18 cellular contexts compared by ENCODE assay signal in the genomic region with DNA sequence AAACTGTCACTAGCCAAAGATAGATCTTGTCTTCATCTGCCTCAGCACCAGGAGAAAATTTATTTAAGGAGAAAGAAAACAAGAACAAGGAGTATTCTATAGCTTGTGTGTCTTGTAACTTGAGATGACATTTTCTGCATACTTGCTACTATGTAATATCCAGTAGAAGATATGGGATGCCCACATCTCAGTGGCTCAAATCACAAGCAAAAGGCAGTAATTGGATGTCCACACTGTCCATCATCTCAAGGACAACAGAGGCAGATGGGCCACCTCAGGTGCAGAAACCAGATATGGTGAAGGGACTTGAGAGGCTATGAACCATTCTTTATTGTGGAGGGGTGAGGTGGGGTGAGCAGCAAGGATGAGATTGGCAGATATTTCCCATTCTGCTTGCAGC.
"Had no signal": no experiment of that assay in that cellular context is flagged by ENCODE, and none has a peak within 500 bp of the region (broad histone marks: within the 10 kb centered on the region; RNA-seq: fewer than 3 reads in every experiment).

No MANE protein-coding gene starts in this region.

- H3K4me3 ChIP-seq: body of pancreas, gastrocnemius medialis, heart right ventricle, left ventricle myocardium inferior, prostate gland, right lobe of liver had no signal

- H3K4me1 ChIP-seq: body of pancreas, gastrocnemius medialis, prostate gland, right lobe of liver had no signal

- H3K36me3 Mint-ChIP-seq: memory B cell; natural killer cell treated with Interleukin-12 subunit alpha and Interleukin-12 subunit beta and Interleukin-15 and Interleukin-18, amount 100 ng/mL, for 72 hours; type B pancreatic cell had no signal

- H3K4me3 Mint-ChIP-seq: memory B cell; natural killer cell treated with Interleukin-12 subunit alpha and Interleukin-12 subunit beta and Interleukin-15 and Interleukin-18, amount 100 ng/mL, for 72 hours; type B pancreatic cell had no signal

- H3K27ac Mint-ChIP-seq: activated T-helper 2 cell treated with anti-CD3 and anti-CD28 coated beads, Interferon-gamma antibody, Interleukin-2, Interleukin-4, amounts not matched to agents 10 μg/mL and 5 μg/mL and 100 μg/mL, durations not matched to agents 14 hours and 24 hours and 36 hours; memory B cell; natural killer cell treated with Interleukin-12 subunit alpha and Interleukin-12 subunit beta and Interleukin-15 and Interleukin-18, amount 100 ng/mL, for 72 hours; type B pancreatic cell had no signal

- H3K27me3 Mint-ChIP-seq: memory B cell; natural killer cell treated with Interleukin-12 subunit alpha and Interleukin-12 subunit beta and Interleukin-15 and Interleukin-18, amount 100 ng/mL, for 72 hours; type B pancreatic cell had no signal

- DNase-seq: activated CD4-positive, alpha-beta T cell treated with anti-CD3 and anti-CD28 coated beads, Interleukin-2, amount 50 U/mL, for 1 hour; activated CD4-positive, CD25-positive, alpha-beta regulatory T cell; activated naive CD4-positive, alpha-beta T cell treated with anti-CD3 and anti-CD28 coated beads, Interleukin-2, amount 50 U/mL, for 16 hours; activated T-cell treated with anti-CD3 and anti-CD28 coated beads for 4 hours; body of pancreas; gastrocnemius medialis; heart right ventricle; left ventricle myocardium inferior; nucleus accumbens; right lobe of liver; stimulated activated CD4-positive, alpha-beta T cell treated with anti-CD3 and anti-CD28 coated beads, Interleukin-2, amount 100 ng/mL, for 24 hours; stimulated activated naive CD4-positive, alpha-beta T cell; T-helper 2 cell had no signal

- H3K4me1 Mint-ChIP-seq: memory B cell had no signal

- H3K9me3 ChIP-seq: body of pancreas, gastrocnemius medialis, prostate gland, right lobe of liver had no signal

- H3K27me3 ChIP-seq: body of pancreas, gastrocnemius medialis, heart right ventricle, right lobe of liver had no signal

- H3K36me3 ChIP-seq: gastrocnemius medialis, heart right ventricle, left ventricle myocardium inferior, prostate gland, right lobe of liver had no signal

- H3K9me3 Mint-ChIP-seq: activated T-helper 2 cell treated with anti-CD3 and anti-CD28 coated beads, Interferon-gamma antibody, Interleukin-2, Interleukin-4, amounts not matched to agents 10 μg/mL and 5 μg/mL and 100 μg/mL, durations not matched to agents 14 hours and 24 hours and 36 hours; memory B cell had no signal

- H3K27ac ChIP-seq: body of pancreas, gastrocnemius medialis, heart right ventricle, left ventricle myocardium inferior, prostate gland, right lobe of liver had no signal
